ENCODE assay signal across 21 cellular contexts in the genomic region with DNA sequence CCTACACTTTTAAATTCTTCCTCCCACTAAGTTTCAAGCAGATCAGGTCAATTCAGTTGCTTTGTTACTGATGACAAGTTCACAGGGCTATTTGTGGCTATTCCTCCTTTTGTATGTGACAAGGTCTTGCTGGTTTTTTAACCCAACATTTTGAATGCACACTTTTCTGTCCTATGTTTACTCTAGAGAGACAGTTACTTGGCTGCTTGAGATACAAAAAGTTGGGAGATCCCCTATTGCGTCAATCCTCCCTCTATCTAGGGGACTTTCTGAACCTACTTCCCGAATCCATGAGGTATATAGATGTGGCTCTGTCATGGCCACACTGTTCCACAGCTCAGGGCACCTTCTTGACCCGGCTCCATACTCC.
A peak's percentile ranks its signal among the peaks of the same experiment; 100 is the strongest.
DNase-seq lines count a peak whose midpoint lies in the region; ATAC-seq and TF ChIP-seq lines count a peak whose summit lies in the region.
"Had no signal": no experiment of that assay in that cellular context is flagged by ENCODE, and none has a peak within 500 bp of the region (broad histone marks: within the 10 kb centered on the region; RNA-seq: fewer than 3 reads in every experiment).

No MANE protein-coding gene starts in this region.

- WGBS in right cardiac atrium: 86% methylated on average over 3 of the region's 3 CpGs

- no peak overlapping the region for H3K27ac Mint-ChIP-seq in CD4-positive, alpha-beta memory T cell
- H3K27ac Mint-ChIP-seq: activated B cell treated with CpG ODN at 0.5 μM for 24 hours; activated naive CD4-positive, alpha-beta T cell treated with anti-CD3 and anti-CD28 coated beads, Interleukin-2, amount 10 ng/mL, durations not matched to agents 7 days and 5 days; brain had no signal

- intact Hi-C loops in right cardiac atrium (cut with DNase I): no loop called here
- intact Hi-C loops in CD4-positive, alpha-beta memory T cell (cut with micrococcal nuclease): no loop called here

- no peak overlapping the region for H3K4me3 ChIP-seq in GM06990 (replicated peaks; ENCODE audit: low read depth, low read length)
- H3K4me3 ChIP-seq in right cardiac atrium (ENCODE audit: low read length): no peak overlapping the region
- no peak overlapping the region for H3K4me3 ChIP-seq in CD4-positive, alpha-beta memory T cell (ENCODE audit: low read length in 2 of 2)
- H3K4me3 ChIP-seq: PC-9, skin epidermis had no signal

- ATAC-seq in GM19025 (IDR thresholded peaks at IDR 0.05; ENCODE audit: low read depth, unreplicated experiment) (peak; percentile 68), GM21723 (IDR thresholded peaks at IDR 0.05; ENCODE audit: unreplicated experiment) (peak; percentile 68), HG03159 (IDR thresholded peaks at IDR 0.05; ENCODE audit: unreplicated experiment) (peak; percentile 46), right cardiac atrium (no peak)
- ATAC-seq: HepG2 had no signal

- POLR2A ChIA-PET in CD4-positive, alpha-beta memory T cell (lab: Charles Lee; ENCODE audit: partially characterized antibody): no interaction called here

- H3K36me3 Mint-ChIP-seq in CD4-positive, alpha-beta memory T cell: no peaks in the 10 kb centered on the region
- H3K36me3 Mint-ChIP-seq: activated naive CD4-positive, alpha-beta T cell treated with anti-CD3 and anti-CD28 coated beads, Interleukin-2, amount 10 ng/mL, durations not matched to agents 7 days and 5 days; brain; CD4-positive, CD25-positive, alpha-beta regulatory T cell had no signal

- no peak for TF ChIP-seq CTCF in GM06990 (IDR thresholded peaks at IDR 0.05; ENCODE audit: insufficient read depth, low read length, poor library complexity, severe bottlenecking)

- no peaks in the 10 kb centered on the region for H3K9me3 Mint-ChIP-seq in CD4-positive, alpha-beta memory T cell
- H3K9me3 Mint-ChIP-seq: activated B cell treated with CpG ODN at 0.5 μM for 24 hours; activated naive CD4-positive, alpha-beta T cell treated with anti-CD3 and anti-CD28 coated beads, Interleukin-2, amount 10 ng/mL, durations not matched to agents 7 days and 5 days had no signal

- no peaks in the 10 kb centered on the region for H3K4me1 ChIP-seq in right cardiac atrium (ENCODE audit: control insufficient read depth, insufficient read depth, low read length)
- no peaks in the 10 kb centered on the region for H3K4me1 ChIP-seq in CD4-positive, alpha-beta memory T cell (ENCODE audit: insufficient read depth, low read length)

- no peaks in the 10 kb centered on the region for H3K36me3 ChIP-seq in GM06990 (ENCODE audit: control insufficient read depth, insufficient read depth, low read length)
- H3K36me3 ChIP-seq in CD4-positive, alpha-beta memory T cell (ENCODE audit: insufficient read depth, low read length): no peaks in the 10 kb centered on the region
- H3K36me3 ChIP-seq: neutrophil had no signal

- H3K27me3 ChIP-seq in GM06990 (replicated peaks; ENCODE audit: control insufficient read depth, insufficient read depth, low read length): no peaks in the 10 kb centered on the region
- no peaks in the 10 kb centered on the region for H3K27me3 ChIP-seq in right cardiac atrium (ENCODE audit: control insufficient read depth, insufficient read depth)
- no peaks in the 10 kb centered on the region for H3K27me3 ChIP-seq in CD4-positive, alpha-beta memory T cell (ENCODE audit: insufficient read depth, low read length)
- H3K27me3 ChIP-seq: neutrophil had no signal

- peaks cover 2 to 5% of the 10 kb centered on the region in 2 donors for H3K27me3 Mint-ChIP-seq in CD4-positive, alpha-beta memory T cell
- H3K27me3 Mint-ChIP-seq: activated B cell treated with CpG ODN at 0.5 μM for 24 hours; activated naive CD4-positive, alpha-beta T cell treated with anti-CD3 and anti-CD28 coated beads, Interleukin-2, amount 10 ng/mL, durations not matched to agents 7 days and 5 days; CD4-positive, CD25-positive, alpha-beta regulatory T cell had no signal

- no peak overlapping the region for H3K4me3 Mint-ChIP-seq in CD4-positive, alpha-beta memory T cell
- H3K4me3 Mint-ChIP-seq: activated B cell treated with CpG ODN at 0.5 μM for 24 hours; activated naive CD4-positive, alpha-beta T cell treated with anti-CD3 and anti-CD28 coated beads, Interleukin-2, amount 10 ng/mL, durations not matched to agents 7 days and 5 days; brain; CD4-positive, CD25-positive, alpha-beta regulatory T cell had no signal

- CTCF ChIA-PET in CD4-positive, alpha-beta memory T cell (lab: Charles Lee; ENCODE audit: partially characterized antibody): no interaction called here

- H3K27ac ChIP-seq in right cardiac atrium (ENCODE audit: low read length): no peak overlapping the region
- no peak overlapping the region for H3K27ac ChIP-seq in CD4-positive, alpha-beta memory T cell (ENCODE audit: low read depth, low read length)
- H3K27ac ChIP-seq: 22Rv1, neutrophil, PC-9, skin epidermis had no signal

- no peaks in the 10 kb centered on the region for H3K4me1 Mint-ChIP-seq in CD4-positive, alpha-beta memory T cell
- H3K4me1 Mint-ChIP-seq: activated B cell treated with CpG ODN at 0.5 μM for 24 hours; activated naive CD4-positive, alpha-beta T cell treated with anti-CD3 and anti-CD28 coated beads, Interleukin-2, amount 10 ng/mL, durations not matched to agents 7 days and 5 days; brain; CD4-positive, CD25-positive, alpha-beta regulatory T cell had no signal

- no peaks in the 10 kb centered on the region for H3K9me3 ChIP-seq in right cardiac atrium (ENCODE audit: control insufficient read depth, low read length)
- no peaks in the 10 kb centered on the region for H3K9me3 ChIP-seq in CD4-positive, alpha-beta memory T cell (ENCODE audit: control insufficient read depth in 1 of 2, low read length in 2 of 2)
- H3K9me3 ChIP-seq: neutrophil had no signal

- DNase-seq in GM06990 (ENCODE audit: extremely low read depth, insufficient read length) (peak; percentile 55), right cardiac atrium (no peak), NCI-H146 treated with DMSO at 0.1 percent for 48 hours (lab: John Stamatoyannopoulos, UW; ENCODE audit: unreplicated experiment) (no peak), H4 (ENCODE audit: low spot score) (no peak)
- no peak for DNase-seq in CD4-positive, alpha-beta memory T cell
- DNase-seq: activated B cell treated with CpG ODN at 0.5 μM for 24 hours; activated CD8-positive, alpha-beta memory T cell treated with anti-CD3 and anti-CD28 coated beads, Interleukin-2, amount 50 U/mL, for 4 hours; activated naive CD4-positive, alpha-beta T cell treated with anti-CD3 and anti-CD28 coated beads, Interleukin-2, amount 10 ng/mL, durations not matched to agents 7 days and 5 days; CD4-positive, CD25-positive, alpha-beta regulatory T cell; EL; NCI-H1048; NCI-H446 treated with DMSO at 0.1 percent for 48 hours; PC-9 had no signal

Comparison
In these comparisons a context has a peak if more than half of its experiments do, and no peak if none do; other contexts are left out.
1. ATAC-seq: peak in GM19025 (single experiment), GM21723 (single experiment) and HG03159 (single experiment); none in right cardiac atrium (0 of 2).